In the genomic region with DNA sequence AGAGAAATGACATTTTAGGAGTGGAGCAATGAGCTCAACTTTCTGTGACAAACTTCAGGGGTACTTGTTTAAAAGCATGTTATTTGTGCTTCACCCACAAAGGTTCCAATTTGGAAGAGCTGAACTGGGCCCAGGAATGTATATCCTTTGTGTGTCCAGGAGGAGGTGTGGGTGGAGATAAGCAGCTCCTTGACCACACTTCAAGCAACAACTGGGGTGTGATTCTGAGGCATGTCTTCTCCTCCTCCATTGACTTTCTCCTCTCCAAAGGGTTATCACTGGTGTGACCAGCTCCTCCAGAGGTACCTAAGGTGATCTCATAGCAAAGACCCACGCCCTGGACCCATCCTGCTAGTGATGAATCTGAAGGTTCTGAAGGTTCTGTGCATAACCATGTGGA, we compare ENCODE assay signal across 2 cellular contexts.
TF ChIP-seq lines count a peak whose summit lies in the region.

No MANE protein-coding gene starts in this region.

TF ChIP-seq in SK-N-SH, 30 proteins besides CTCF, POLR2A, EP300 and RAD21 (continued from another document):
- no peak for TF ChIP-seq RFX5 (IDR thresholded peaks at IDR 0.05; ENCODE audit: low read length)
- TF ChIP-seq, protein P1, sequence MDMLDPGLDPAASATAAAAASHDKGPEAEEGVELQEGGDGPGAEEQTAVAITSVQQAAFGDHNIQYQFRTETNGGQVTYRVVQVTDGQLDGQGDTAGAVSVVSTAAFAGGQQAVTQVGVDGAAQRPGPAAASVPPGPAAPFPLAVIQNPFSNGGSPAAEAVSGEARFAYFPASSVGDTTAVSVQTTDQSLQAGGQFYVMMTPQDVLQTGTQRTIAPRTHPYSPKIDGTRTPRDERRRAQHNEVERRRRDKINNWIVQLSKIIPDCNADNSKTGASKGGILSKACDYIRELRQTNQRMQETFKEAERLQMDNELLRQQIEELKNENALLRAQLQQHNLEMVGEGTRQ (IDR thresholded peaks at IDR 0.05; ENCODE audit: borderline replicate concordance, low read depth, low read length), result no peak
- TF ChIP-seq RXRA (IDR thresholded peaks at IDR 0.05; ENCODE audit: borderline replicate concordance, low read depth), result no peak
- TF ChIP-seq JUND (IDR thresholded peaks at IDR 0.05), result no peak
- no peak for TF ChIP-seq MEF2A (IDR thresholded peaks at IDR 0.05; ENCODE audit: borderline replicate concordance, low read depth)
- TF ChIP-seq MXI1 (IDR thresholded peaks at IDR 0.05; ENCODE audit: low read depth, low read length), result no peak
- TF ChIP-seq CHD2 (IDR thresholded peaks at IDR 0.05; ENCODE audit: low read length, partially characterized antibody), result no peak
- TF ChIP-seq GABPA (IDR thresholded peaks at IDR 0.05; ENCODE audit: low read depth), result no peak
- no peak for TF ChIP-seq TCF12 (IDR thresholded peaks at IDR 0.05)
- TF ChIP-seq FOSL2 (IDR thresholded peaks at IDR 0.05; ENCODE audit: borderline replicate concordance, low read depth), result no peak
- TF ChIP-seq, protein P2, sequence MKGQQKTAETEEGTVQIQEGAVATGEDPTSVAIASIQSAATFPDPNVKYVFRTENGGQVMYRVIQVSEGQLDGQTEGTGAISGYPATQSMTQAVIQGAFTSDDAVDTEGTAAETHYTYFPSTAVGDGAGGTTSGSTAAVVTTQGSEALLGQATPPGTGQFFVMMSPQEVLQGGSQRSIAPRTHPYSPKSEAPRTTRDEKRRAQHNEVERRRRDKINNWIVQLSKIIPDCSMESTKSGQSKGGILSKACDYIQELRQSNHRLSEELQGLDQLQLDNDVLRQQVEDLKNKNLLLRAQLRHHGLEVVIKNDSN (IDR thresholded peaks at IDR 0.05; ENCODE audit: borderline replicate concordance, low read depth), result no peak

TF ChIP-seq in SK-N-SH treated with all-trans-retinoic acid at 6 μM for 48 hours, 23 proteins besides CTCF, POLR2A, EP300 and RAD21 (continued from another document):
- no peak for TF ChIP-seq ZC3H10 (CRISPR knock-in tag; IDR thresholded peaks at IDR 0.05)
- TF ChIP-seq ZNF70 (CRISPR knock-in tag; IDR thresholded peaks at IDR 0.05), result no peak
- TF ChIP-seq ZNF8 (CRISPR knock-in tag; IDR thresholded peaks at IDR 0.05), result no peak
- TF ChIP-seq, protein P3, sequence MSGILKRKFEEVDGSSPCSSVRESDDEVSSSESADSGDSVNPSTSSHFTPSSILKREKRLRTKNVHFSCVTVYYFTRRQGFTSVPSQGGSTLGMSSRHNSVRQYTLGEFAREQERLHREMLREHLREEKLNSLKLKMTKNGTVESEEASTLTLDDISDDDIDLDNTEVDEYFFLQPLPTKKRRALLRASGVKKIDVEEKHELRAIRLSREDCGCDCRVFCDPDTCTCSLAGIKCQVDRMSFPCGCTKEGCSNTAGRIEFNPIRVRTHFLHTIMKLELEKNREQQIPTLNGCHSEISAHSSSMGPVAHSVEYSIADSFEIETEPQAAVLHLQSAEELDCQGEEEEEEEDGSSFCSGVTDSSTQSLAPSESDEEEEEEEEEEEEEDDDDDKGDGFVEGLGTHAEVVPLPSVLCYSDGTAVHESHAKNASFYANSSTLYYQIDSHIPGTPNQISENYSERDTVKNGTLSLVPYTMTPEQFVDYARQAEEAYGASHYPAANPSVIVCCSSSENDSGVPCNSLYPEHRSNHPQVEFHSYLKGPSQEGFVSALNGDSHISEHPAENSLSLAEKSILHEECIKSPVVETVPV (CRISPR knock-in tag; IDR thresholded peaks at IDR 0.05), result no peak
- no peak for TF ChIP-seq SNAI2 (CRISPR knock-in tag; IDR thresholded peaks at IDR 0.05)
- TF ChIP-seq ESRRG (CRISPR knock-in tag; IDR thresholded peaks at IDR 0.05), result no peak
- TF ChIP-seq ISL1 (CRISPR knock-in tag; IDR thresholded peaks at IDR 0.05), result no peak
- TF ChIP-seq ZFP3 (CRISPR knock-in tag; IDR thresholded peaks at IDR 0.05), result no peak
